12 cellular contexts compared by ENCODE assay signal in genomic region chr1:202275061-202275770, GRCh38.
"Had no signal": no experiment of that assay in that cellular context is flagged by ENCODE, and none has a peak within 500 bp of the region (broad histone marks: within the 10 kb centered on the region; RNA-seq: fewer than 3 reads in every experiment).

No MANE protein-coding gene starts in this region.

- ATAC-seq: body of pancreas had no signal

- FAIRE-seq: colon, endometrium had no signal

- DNase-seq: aorta, esophagus squamous epithelium, foreskin melanocyte, left ventricle myocardium inferior, naive B cell, ovary, psoas muscle, thyroid gland, upper lobe of right lung had no signal
